1 cellular context compared by ENCODE assay signal in the genomic region with DNA sequence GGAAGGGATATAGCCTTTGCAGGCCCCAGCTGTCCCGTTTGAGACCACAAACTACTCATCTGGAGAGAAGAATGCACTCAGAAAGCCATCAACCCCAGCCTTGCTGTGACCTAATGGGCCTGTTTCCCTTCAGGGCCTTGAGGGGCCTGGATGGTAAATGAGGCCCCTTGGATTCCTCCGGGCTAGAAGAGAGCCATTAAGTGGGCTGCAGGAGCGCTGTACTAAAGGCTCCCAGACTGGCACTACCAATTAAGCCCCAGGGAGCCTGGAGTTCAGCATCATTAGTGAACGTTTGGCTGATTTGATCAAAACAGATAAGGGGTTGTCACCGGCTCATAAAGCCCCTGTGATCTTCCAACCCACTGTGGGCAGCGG.
TF ChIP-seq lines count a peak whose summit lies in the region.

No MANE protein-coding gene starts in this region.

TF ChIP-seq in HEK293, 187 proteins besides CTCF, POLR2A, EP300 and RAD21:
- TF ChIP-seq, protein P1, sequence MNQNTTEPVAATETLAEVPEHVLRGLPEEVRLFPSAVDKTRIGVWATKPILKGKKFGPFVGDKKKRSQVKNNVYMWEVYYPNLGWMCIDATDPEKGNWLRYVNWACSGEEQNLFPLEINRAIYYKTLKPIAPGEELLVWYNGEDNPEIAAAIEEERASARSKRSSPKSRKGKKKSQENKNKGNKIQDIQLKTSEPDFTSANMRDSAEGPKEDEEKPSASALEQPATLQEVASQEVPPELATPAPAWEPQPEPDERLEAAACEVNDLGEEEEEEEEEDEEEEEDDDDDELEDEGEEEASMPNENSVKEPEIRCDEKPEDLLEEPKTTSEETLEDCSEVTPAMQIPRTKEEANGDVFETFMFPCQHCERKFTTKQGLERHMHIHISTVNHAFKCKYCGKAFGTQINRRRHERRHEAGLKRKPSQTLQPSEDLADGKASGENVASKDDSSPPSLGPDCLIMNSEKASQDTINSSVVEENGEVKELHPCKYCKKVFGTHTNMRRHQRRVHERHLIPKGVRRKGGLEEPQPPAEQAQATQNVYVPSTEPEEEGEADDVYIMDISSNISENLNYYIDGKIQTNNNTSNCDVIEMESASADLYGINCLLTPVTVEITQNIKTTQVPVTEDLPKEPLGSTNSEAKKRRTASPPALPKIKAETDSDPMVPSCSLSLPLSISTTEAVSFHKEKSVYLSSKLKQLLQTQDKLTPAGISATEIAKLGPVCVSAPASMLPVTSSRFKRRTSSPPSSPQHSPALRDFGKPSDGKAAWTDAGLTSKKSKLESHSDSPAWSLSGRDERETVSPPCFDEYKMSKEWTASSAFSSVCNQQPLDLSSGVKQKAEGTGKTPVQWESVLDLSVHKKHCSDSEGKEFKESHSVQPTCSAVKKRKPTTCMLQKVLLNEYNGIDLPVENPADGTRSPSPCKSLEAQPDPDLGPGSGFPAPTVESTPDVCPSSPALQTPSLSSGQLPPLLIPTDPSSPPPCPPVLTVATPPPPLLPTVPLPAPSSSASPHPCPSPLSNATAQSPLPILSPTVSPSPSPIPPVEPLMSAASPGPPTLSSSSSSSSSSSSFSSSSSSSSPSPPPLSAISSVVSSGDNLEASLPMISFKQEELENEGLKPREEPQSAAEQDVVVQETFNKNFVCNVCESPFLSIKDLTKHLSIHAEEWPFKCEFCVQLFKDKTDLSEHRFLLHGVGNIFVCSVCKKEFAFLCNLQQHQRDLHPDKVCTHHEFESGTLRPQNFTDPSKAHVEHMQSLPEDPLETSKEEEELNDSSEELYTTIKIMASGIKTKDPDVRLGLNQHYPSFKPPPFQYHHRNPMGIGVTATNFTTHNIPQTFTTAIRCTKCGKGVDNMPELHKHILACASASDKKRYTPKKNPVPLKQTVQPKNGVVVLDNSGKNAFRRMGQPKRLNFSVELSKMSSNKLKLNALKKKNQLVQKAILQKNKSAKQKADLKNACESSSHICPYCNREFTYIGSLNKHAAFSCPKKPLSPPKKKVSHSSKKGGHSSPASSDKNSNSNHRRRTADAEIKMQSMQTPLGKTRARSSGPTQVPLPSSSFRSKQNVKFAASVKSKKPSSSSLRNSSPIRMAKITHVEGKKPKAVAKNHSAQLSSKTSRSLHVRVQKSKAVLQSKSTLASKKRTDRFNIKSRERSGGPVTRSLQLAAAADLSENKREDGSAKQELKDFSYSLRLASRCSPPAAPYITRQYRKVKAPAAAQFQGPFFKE (tag by site-specific recombination; IDR thresholded peaks at IDR 0.05; ENCODE audit: borderline replicate concordance): no peak
- TF ChIP-seq SP7 (tag by site-specific recombination; IDR thresholded peaks at IDR 0.05) (peak; percentile 71), ZNF214 (tag by site-specific recombination; IDR thresholded peaks at IDR 0.05; ENCODE audit: borderline replicate concordance) (no peak), ZNF670 (tag by site-specific recombination; IDR thresholded peaks at IDR 0.05; ENCODE audit: low read depth) (no peak), ZBTB1 (tag by site-specific recombination; IDR thresholded peaks at IDR 0.05) (no peak), ZNF501 (tag by site-specific recombination; IDR thresholded peaks at IDR 0.05) (no peak), ZNF600 (tag by site-specific recombination; IDR thresholded peaks at IDR 0.05) (no peak), ZNF785 (tag by site-specific recombination; IDR thresholded peaks at IDR 0.05) (no peak), OSR2 (tag by site-specific recombination; IDR thresholded peaks at IDR 0.05) (peak; percentile 48; the same call in 1 of the 2 replicates), ZNF837 (tag by site-specific recombination; IDR thresholded peaks at IDR 0.05) (no peak), ZIC2 (tag by site-specific recombination; IDR thresholded peaks at IDR 0.05) (peak; percentile 93), ZNF48 (tag by site-specific recombination; IDR thresholded peaks at IDR 0.05) (no peak), MYNN (tag by site-specific recombination; IDR thresholded peaks at IDR 0.05; ENCODE audit: borderline replicate concordance) (no peak), ZNF311 (tag by site-specific recombination; IDR thresholded peaks at IDR 0.05; ENCODE audit: borderline replicate concordance) (no peak), ZFP69B (tag by site-specific recombination; IDR thresholded peaks at IDR 0.05) (no peak), ZNF629 (tag by site-specific recombination; IDR thresholded peaks at IDR 0.05) (no peak), ZNF10 (tag by site-specific recombination; IDR thresholded peaks at IDR 0.05) (no peak), ZBTB8A (tag by site-specific recombination; IDR thresholded peaks at IDR 0.05) (peak; percentile 59; the same call in 1 of the 2 replicates), ZNF394 (tag by site-specific recombination; IDR thresholded peaks at IDR 0.05; ENCODE audit: borderline replicate concordance) (no peak), ZNF221 (tag by site-specific recombination; IDR thresholded peaks at IDR 0.05; ENCODE audit: borderline replicate concordance) (no peak), ZSCAN23 (tag by site-specific recombination; IDR thresholded peaks at IDR 0.05) (no peak), ZBTB21 (tag by site-specific recombination; IDR thresholded peaks at IDR 0.05) (no peak), GLIS1 (tag by site-specific recombination; IDR thresholded peaks at IDR 0.05) (no peak), WT1 (tag by site-specific recombination; IDR thresholded peaks at IDR 0.05) (no peak), ZNF423 (tag by site-specific recombination; IDR thresholded peaks at IDR 0.05) (peak; percentile 26; the same call in 1 of the 2 replicates), ZNF639 (tag by site-specific recombination; IDR thresholded peaks at IDR 0.05) (no peak), ZNF114 (tag by site-specific recombination; IDR thresholded peaks at IDR 0.05) (no peak)
- TF ChIP-seq, protein P2, sequence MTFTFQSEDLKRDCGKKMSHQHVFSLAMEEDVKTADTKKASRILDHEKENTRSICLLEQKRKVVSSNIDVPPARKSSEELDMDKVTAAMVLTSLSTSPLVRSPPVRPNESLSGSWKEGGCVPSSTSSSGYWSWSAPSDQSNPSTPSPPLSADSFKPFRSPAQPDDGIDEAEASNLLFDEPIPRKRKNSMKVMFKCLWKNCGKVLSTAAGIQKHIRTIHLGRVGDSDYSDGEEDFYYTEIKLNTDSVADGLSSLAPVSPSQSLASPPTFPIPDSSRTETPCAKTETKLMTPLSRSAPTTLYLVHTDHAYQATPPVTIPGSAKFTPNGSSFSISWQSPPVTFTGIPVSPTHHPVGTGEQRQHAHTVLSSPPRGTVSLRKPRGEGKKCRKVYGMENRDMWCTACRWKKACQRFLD (tag by site-specific recombination; IDR thresholded peaks at IDR 0.05): no peak
- TF ChIP-seq, protein P3, sequence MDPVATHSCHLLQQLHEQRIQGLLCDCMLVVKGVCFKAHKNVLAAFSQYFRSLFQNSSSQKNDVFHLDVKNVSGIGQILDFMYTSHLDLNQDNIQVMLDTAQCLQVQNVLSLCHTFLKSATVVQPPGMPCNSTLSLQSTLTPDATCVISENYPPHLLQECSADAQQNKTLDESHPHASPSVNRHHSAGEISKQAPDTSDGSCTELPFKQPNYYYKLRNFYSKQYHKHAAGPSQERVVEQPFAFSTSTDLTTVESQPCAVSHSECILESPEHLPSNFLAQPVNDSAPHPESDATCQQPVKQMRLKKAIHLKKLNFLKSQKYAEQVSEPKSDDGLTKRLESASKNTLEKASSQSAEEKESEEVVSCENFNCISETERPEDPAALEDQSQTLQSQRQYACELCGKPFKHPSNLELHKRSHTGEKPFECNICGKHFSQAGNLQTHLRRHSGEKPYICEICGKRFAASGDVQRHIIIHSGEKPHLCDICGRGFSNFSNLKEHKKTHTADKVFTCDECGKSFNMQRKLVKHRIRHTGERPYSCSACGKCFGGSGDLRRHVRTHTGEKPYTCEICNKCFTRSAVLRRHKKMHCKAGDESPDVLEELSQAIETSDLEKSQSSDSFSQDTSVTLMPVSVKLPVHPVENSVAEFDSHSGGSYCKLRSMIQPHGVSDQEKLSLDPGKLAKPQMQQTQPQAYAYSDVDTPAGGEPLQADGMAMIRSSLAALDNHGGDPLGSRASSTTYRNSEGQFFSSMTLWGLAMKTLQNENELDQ (tag by site-specific recombination; IDR thresholded peaks at IDR 0.05; ENCODE audit: low read depth): no peak
- TF ChIP-seq, protein P4, sequence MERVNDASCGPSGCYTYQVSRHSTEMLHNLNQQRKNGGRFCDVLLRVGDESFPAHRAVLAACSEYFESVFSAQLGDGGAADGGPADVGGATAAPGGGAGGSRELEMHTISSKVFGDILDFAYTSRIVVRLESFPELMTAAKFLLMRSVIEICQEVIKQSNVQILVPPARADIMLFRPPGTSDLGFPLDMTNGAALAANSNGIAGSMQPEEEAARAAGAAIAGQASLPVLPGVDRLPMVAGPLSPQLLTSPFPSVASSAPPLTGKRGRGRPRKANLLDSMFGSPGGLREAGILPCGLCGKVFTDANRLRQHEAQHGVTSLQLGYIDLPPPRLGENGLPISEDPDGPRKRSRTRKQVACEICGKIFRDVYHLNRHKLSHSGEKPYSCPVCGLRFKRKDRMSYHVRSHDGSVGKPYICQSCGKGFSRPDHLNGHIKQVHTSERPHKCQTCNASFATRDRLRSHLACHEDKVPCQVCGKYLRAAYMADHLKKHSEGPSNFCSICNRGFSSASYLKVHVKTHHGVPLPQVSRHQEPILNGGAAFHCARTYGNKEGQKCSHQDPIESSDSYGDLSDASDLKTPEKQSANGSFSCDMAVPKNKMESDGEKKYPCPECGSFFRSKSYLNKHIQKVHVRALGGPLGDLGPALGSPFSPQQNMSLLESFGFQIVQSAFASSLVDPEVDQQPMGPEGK (tag by site-specific recombination; IDR thresholded peaks at IDR 0.05): no peak
- TF ChIP-seq, protein P5, sequence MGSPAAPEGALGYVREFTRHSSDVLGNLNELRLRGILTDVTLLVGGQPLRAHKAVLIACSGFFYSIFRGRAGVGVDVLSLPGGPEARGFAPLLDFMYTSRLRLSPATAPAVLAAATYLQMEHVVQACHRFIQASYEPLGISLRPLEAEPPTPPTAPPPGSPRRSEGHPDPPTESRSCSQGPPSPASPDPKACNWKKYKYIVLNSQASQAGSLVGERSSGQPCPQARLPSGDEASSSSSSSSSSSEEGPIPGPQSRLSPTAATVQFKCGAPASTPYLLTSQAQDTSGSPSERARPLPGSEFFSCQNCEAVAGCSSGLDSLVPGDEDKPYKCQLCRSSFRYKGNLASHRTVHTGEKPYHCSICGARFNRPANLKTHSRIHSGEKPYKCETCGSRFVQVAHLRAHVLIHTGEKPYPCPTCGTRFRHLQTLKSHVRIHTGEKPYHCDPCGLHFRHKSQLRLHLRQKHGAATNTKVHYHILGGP (tag by site-specific recombination; IDR thresholded peaks at IDR 0.05): no peak
TF ChIP-seq in HEK293: peak in this region for 5.
